1 cellular context compared by ENCODE assay signal in genomic region chr17:32445497-32445896, GRCh38.
TF ChIP-seq lines count a peak whose summit lies in the region.

No MANE protein-coding gene starts in this region.

TF ChIP-seq in HCT116, 20 proteins besides CTCF, POLR2A, EP300 and RAD21 (continued from another document):
- TF ChIP-seq REST (IDR thresholded peaks at IDR 0.05; ENCODE audit: low read depth) (no peak), SP1 (IDR thresholded peaks at IDR 0.05; ENCODE audit: low read depth) (no peak), SIN3A (IDR thresholded peaks at IDR 0.05; ENCODE audit: low read depth) (no peak), YY1 (IDR thresholded peaks at IDR 0.05; ENCODE audit: extremely low read depth, insufficient replicate concordance, low read depth, low read length) (no peak), SRF (IDR thresholded peaks at IDR 0.05; ENCODE audit: low read depth) (no peak), CBX3 (IDR thresholded peaks at IDR 0.05; ENCODE audit: low read depth) (no peak), ATF3 (IDR thresholded peaks at IDR 0.05) (no peak), ZFX (IDR thresholded peaks at IDR 0.05) (no peak), ZNF274 (IDR thresholded peaks at IDR 0.05; ENCODE audit: low read depth, low read length) (no peak)
